21 cellular contexts compared by ENCODE assay signal in the genomic region with DNA sequence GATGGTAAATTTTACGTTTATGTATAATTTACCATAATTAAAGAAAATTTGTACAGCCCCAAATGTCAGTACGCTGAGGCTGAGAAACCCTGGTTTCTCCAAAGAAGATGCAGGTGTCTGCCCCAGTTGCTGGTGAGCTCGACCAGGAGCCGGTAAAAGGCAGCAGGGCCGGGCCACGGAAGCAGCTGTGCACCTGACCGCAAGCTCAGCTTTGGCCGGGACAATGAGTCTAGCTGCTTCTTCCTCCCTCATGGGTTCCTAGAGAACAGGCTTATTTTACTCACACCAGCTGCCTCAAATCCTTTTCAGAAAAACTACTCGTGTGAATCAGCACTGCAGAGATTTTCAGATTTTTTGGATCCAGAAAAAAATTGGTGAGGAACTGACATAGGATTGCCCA. TPM values are rescaled to one million over a fixed set of nuclear protein-coding genes. Genes with fewer than 3 reads are reported as not detected.
A peak's percentile ranks its signal among the peaks of the same experiment; 100 is the strongest.
DNase-seq lines count a peak whose midpoint lies in the region; ATAC-seq, FAIRE-seq and TF ChIP-seq lines count a peak whose summit lies in the region.
"Had no signal": no experiment of that assay in that cellular context is flagged by ENCODE, and none has a peak within 500 bp of the region (broad histone marks: within the 10 kb centered on the region; RNA-seq: fewer than 3 reads in every experiment).

No MANE protein-coding gene starts in this region.

- H3K4me3 ChIP-seq in right lobe of liver (no peak overlapping the region), HepG2 (replicated peaks in 1 of 3; ENCODE audit: insufficient read depth in 1 of 3, low read depth in 2 of 3, low read length in 3 of 3) (no peak overlapping the region)
- H3K4me3 ChIP-seq: K562, vagina had no signal

- no peak overlapping the region for H2AFZ ChIP-seq in HepG2 (ENCODE audit: low read length)

- no peaks in the 10 kb centered on the region for H3K27me3 Mint-ChIP-seq in activated naive CD4-positive, alpha-beta T cell treated with anti-CD3 and anti-CD28 coated beads for 36 hours (ENCODE audit: low read depth)

- intact Hi-C loops in right lobe of liver (cut with DNase I) (no loop called here), HepG2 (cut with micrococcal nuclease; ENCODE audit: unreplicated experiment) (loop anchor here (10.0 kb wide), 1 partner anchor 61 kb away; a partner anchor contains a TSS)
- intact Hi-C loops in activated naive CD4-positive, alpha-beta T cell treated with anti-CD3 and anti-CD28 coated beads for 36 hours (cut with micrococcal nuclease), result no loop called here

- H3K9me3 ChIP-seq in right lobe of liver, result no peaks in the 10 kb centered on the region
- no peaks in the 10 kb centered on the region for H3K9me3 ChIP-seq in HepG2 (ENCODE audit: low read length)
- H3K9me3 ChIP-seq: vagina had no signal

- H3K4me1 ChIP-seq in right lobe of liver (peaks cover 0 to 7% (median 0%) of the 10 kb centered on the region in 4 donors), HepG2 (ENCODE audit: insufficient read depth, low read length) (peaks cover 22% of the 10 kb centered on the region)

- peaks cover 0 to 16% (median 0%) of the 10 kb centered on the region in 4 donors for H3K36me3 ChIP-seq in right lobe of liver
- H3K36me3 ChIP-seq in HepG2 (replicated peaks in 1 of 2; ENCODE audit: control insufficient read depth in 1 of 2, insufficient read depth in 2 of 2, low read length in 2 of 2), result no peaks in the 10 kb centered on the region
- H3K36me3 ChIP-seq: vagina had no signal

- ATAC-seq in right lobe of liver, result no peak
- no peak for ATAC-seq in HepG2
- ATAC-seq: effector memory CD8-positive, alpha-beta T cell; K562 had no signal

- in situ Hi-C loops in HepG2 (cut with HindIII; ENCODE audit: extremely low pct_ligation_motif_present, low pct_unique_long_range_greater_than_20kb), result no loop called here

- no peak overlapping the region for H3K4me3 Mint-ChIP-seq in activated naive CD4-positive, alpha-beta T cell treated with anti-CD3 and anti-CD28 coated beads for 36 hours
- H3K4me3 Mint-ChIP-seq: CD4-positive, alpha-beta memory T cell; effector memory CD8-positive, alpha-beta T cell; mesothelial cell of epicardium had no signal

- CTCF ChIA-PET in HepG2 (lab: Yijun Ruan, JAX; ENCODE audit: low intra/inter-chr PET ratio, low total read pairs), result no interaction called here
- CTCF ChIA-PET in activated naive CD4-positive, alpha-beta T cell treated with anti-CD3 and anti-CD28 coated beads for 36 hours (lab: Charles Lee), result no interaction called here

- no peak for TF ChIP-seq EP300 in HepG2 (IDR thresholded peaks at IDR 0.05; ENCODE audit: low read depth in 2 of 2, low read length in 2 of 2)
- TF ChIP-seq EP300 in HepG2 (CRISPR knock-in tag; IDR thresholded peaks at IDR 0.05; ENCODE audit: borderline replicate concordance), result no peak

- H3K27me3 ChIP-seq in right lobe of liver (no peaks in the 10 kb centered on the region), HepG2 (ENCODE audit: control insufficient read depth in 1 of 2, insufficient read depth in 2 of 2, low read length in 2 of 2) (no peaks in the 10 kb centered on the region; a peak in 1 of 5 replicates)
- H3K27me3 ChIP-seq: vagina had no signal

- TF ChIP-seq CTCF in right lobe of liver (IDR thresholded peaks at IDR 0.05) (no peak), HepG2 (CRISPR knock-in tag; IDR thresholded peaks at IDR 0.05) (no peak)

- H3K27ac Mint-ChIP-seq in activated naive CD4-positive, alpha-beta T cell treated with anti-CD3 and anti-CD28 coated beads for 36 hours, result no peak overlapping the region
- H3K27ac Mint-ChIP-seq: activated T-helper 2 cell treated with anti-CD3 and anti-CD28 coated beads, Interferon-gamma antibody, Interleukin-2, Interleukin-4, amounts not matched to agents 10 μg/mL and 5 μg/mL and 100 μg/mL, durations not matched to agents 14 hours and 24 hours and 36 hours; CD4-positive, alpha-beta memory T cell; effector memory CD8-positive, alpha-beta T cell; mesothelial cell of epicardium had no signal

- H3K9me3 Mint-ChIP-seq in activated naive CD4-positive, alpha-beta T cell treated with anti-CD3 and anti-CD28 coated beads for 36 hours, result no peaks in the 10 kb centered on the region
- H3K9me3 Mint-ChIP-seq: activated T-helper 2 cell treated with anti-CD3 and anti-CD28 coated beads, Interferon-gamma antibody, Interleukin-2, Interleukin-4, amounts not matched to agents 10 μg/mL and 5 μg/mL and 100 μg/mL, durations not matched to agents 14 hours and 24 hours and 36 hours; CD4-positive, alpha-beta memory T cell; effector memory CD8-positive, alpha-beta T cell; mesothelial cell of epicardium had no signal

- TF ChIP-seq POLR2A in right lobe of liver (IDR thresholded peaks at IDR 0.05), result no peak
- no peak for TF ChIP-seq POLR2A in HepG2 (IDR thresholded peaks at IDR 0.05; ENCODE audit: insufficient read depth in 1 of 2, low read depth in 2 of 2, low read length in 2 of 2)

- H3K79me2 ChIP-seq in HepG2 (ENCODE audit: insufficient read depth, low read length), result no peaks in the 10 kb centered on the region

- WGBS in right lobe of liver (ENCODE audit: insufficient coverage, low coverage, low lambda C conversion rate, missing lambda C conversion rate), result 80% methylated on average over 9 of the region's 9 CpGs
- WGBS in HepG2 (ENCODE audit: low lambda C conversion rate), result 52% methylated on average over 9 of the region's 9 CpGs

- no peaks in the 10 kb centered on the region for H4K20me1 ChIP-seq in HepG2 (ENCODE audit: insufficient read depth, low read length)

- no peak overlapping the region for H3K9ac ChIP-seq in HepG2 (ENCODE audit: insufficient read depth, low read depth, low read length)

- FAIRE-seq in HepG2 (lab: Jason Lieb, UNC), result no peak
- FAIRE-seq: K562, RCC 7860 had no signal

- H3K4me1 Mint-ChIP-seq in activated naive CD4-positive, alpha-beta T cell treated with anti-CD3 and anti-CD28 coated beads for 36 hours (ENCODE audit: low read depth), result peaks cover 3% of the 10 kb centered on the region
- H3K4me1 Mint-ChIP-seq: mesothelial cell of epicardium had no signal

- POLR2A ChIA-PET in HepG2 (lab: Yijun Ruan, JAX), result no interaction called here

- H3K4me2 ChIP-seq in HepG2 (ENCODE audit: low read depth, low read length), result no peak overlapping the region

- H3K27ac ChIP-seq in right lobe of liver (no peak overlapping the region), HepG2 (ENCODE audit: extremely low read length, insufficient read depth, low read length) (no peak overlapping the region), cingulate gyrus (ENCODE audit: low read depth, low read length) (peak overlapping the region; percentile 81)
- H3K27ac ChIP-seq: vagina had no signal

- no peaks in the 10 kb centered on the region for H3K36me3 Mint-ChIP-seq in activated naive CD4-positive, alpha-beta T cell treated with anti-CD3 and anti-CD28 coated beads for 36 hours (ENCODE audit: low read depth)
- H3K36me3 Mint-ChIP-seq: CD4-positive, alpha-beta memory T cell; mesothelial cell of epicardium had no signal

- no TSS peak for BruUV-seq in HepG2 (replicated peaks; lab: Mats Ljungman, UMichigan)

- peak in 2 of 3 donors; percentile 15 to 37 for DNase-seq in right lobe of liver
- no peak for DNase-seq in HepG2 (ENCODE audit: low spot score)
- peak; percentile 84 for DNase-seq in NCI-H2107 treated with DMSO at 0.1 percent for 48 hours (lab: John Stamatoyannopoulos, UW; ENCODE audit: unreplicated experiment)
- no peak for DNase-seq in dermis blood vessel endothelial cell
- no peak for DNase-seq in cerebellar nuclear complex (lab: John Stamatoyannopoulos, UW)
- DNase-seq in NCI-H1436 (lab: John Stamatoyannopoulos, UW), result no peak
- DNase-seq in activated naive CD4-positive, alpha-beta T cell treated with anti-CD3 and anti-CD28 coated beads for 36 hours, result no peak
- DNase-seq: amniotic stem cell; CD4-positive, alpha-beta memory T cell; effector memory CD8-positive, alpha-beta T cell; NCI-H1417; NCI-H2227 treated with DMSO at 0.1 percent for 48 hours; T1000 had no signal

- TF ChIP-seq RAD21 in HepG2 (CRISPR knock-in tag; IDR thresholded peaks at IDR 0.05), result no peak

RNA-seq across cellular contexts. Expression of a gene that starts 18.0 kb away (rescaled TPM):
- total RNA-seq in right lobe of liver, result 10 to 100 TPM; 16.4 to 30.2 (median 24.0) TPM
- 14.7 and 21.2 TPM in 2 replicates for total RNA-seq in HepG2 (2016; rRNA removed; fragmentation: Illumina TruSeq; extraction: Trizol)
- total RNA-seq in HepG2 (2016; cell fraction: cytosol; rRNA removed; fragmentation: Illumina TruSeq; extraction: Trizol; ENCODE audit: low read depth), result 3.8 and 5.1 TPM in 2 replicates
- 14.1 and 20.6 TPM in 2 replicates for total RNA-seq in HepG2 (2016; cell fraction: insoluble cytoplasmic fraction; rRNA removed; fragmentation: Illumina TruSeq; extraction: Trizol)
- 8.3 and 8.6 TPM in 2 replicates for total RNA-seq in HepG2 (2016; cell fraction: membrane; rRNA removed; fragmentation: Illumina TruSeq; extraction: Trizol)
- total RNA-seq in HepG2 (2016; cell fraction: nucleus; rRNA removed; fragmentation: Illumina TruSeq; extraction: Trizol), result 34.2 and 37.1 TPM in 2 replicates
- 17.6 and 22.1 TPM in 2 replicates for polyA plus RNA-seq in HepG2 (2011; rRNA removed)
- polyA plus RNA-seq in HepG2 (2011; cell fraction: cytosol; rRNA removed), result 11.0 and 12.5 TPM in 2 replicates
- 66.1 and 66.9 TPM in 2 replicates for polyA plus RNA-seq in HepG2 (2011; cell fraction: nucleus; rRNA removed)
- 15.7 and 19.2 TPM in 2 replicates for polyA plus RNA-seq in HepG2 (2012)
- polyA plus RNA-seq in HepG2 (2016; cell fraction: cytosol; fragmentation: Illumina TruSeq; extraction: Trizol; ENCODE audit: low read depth), result 1.2 TPM in 2 replicates
- polyA plus RNA-seq in HepG2 (2016; cell fraction: insoluble cytoplasmic fraction; fragmentation: Illumina TruSeq; extraction: Trizol; ENCODE audit: low read depth), result 9.6 and 12.3 TPM in 2 replicates
- 2.8 TPM in 2 replicates for polyA plus RNA-seq in HepG2 (2016; cell fraction: membrane; fragmentation: Illumina TruSeq; extraction: Trizol; ENCODE audit: low read depth)
- 46.7 and 52.0 TPM in 2 replicates for polyA plus RNA-seq in HepG2 (2016; cell fraction: nucleus; fragmentation: Illumina TruSeq; extraction: Trizol; ENCODE audit: insufficient read depth, low read depth)
- 30.7 and 49.9 TPM in 2 replicates for polyA minus RNA-seq in HepG2 (2011; rRNA and poly(A)+ RNA removed; ENCODE audit: low replicate concordance)
- polyA minus RNA-seq in HepG2 (2011; cell fraction: cytosol; rRNA and poly(A)+ RNA removed), result 19.2 and 20.2 TPM in 2 replicates
- polyA minus RNA-seq in HepG2 (2011; cell fraction: nucleus; rRNA and poly(A)+ RNA removed), result 69.8 and 75.6 TPM in 2 replicates
- total RNA-seq in dermis blood vessel endothelial cell, result 22.2 and 22.8 TPM in 2 replicates
- 10 to 100 TPM; 23.9 TPM for total RNA-seq in activated naive CD4-positive, alpha-beta T cell treated with anti-CD3 and anti-CD28 coated beads for 36 hours

RNA-seq across cellular contexts. Expression of a gene that starts 23.8 kb away (rescaled TPM):
- 100 to 1,000 TPM in 1 of 6 experiments, 10 to 100 TPM in 5; 15.1 to 101 (median 55.8) TPM for total RNA-seq in right lobe of liver
- total RNA-seq in HepG2 (2016; rRNA removed; fragmentation: Illumina TruSeq; extraction: Trizol), result 0.71 and 0.74 TPM in 2 replicates
- total RNA-seq in HepG2 (2016; cell fraction: cytosol; rRNA removed; fragmentation: Illumina TruSeq; extraction: Trizol; ENCODE audit: low read depth), result 0.09 TPM in 1 of 2 replicates, not detected in the other
- 0.39 and 0.97 TPM in 2 replicates for total RNA-seq in HepG2 (2016; cell fraction: insoluble cytoplasmic fraction; rRNA removed; fragmentation: Illumina TruSeq; extraction: Trizol)
- total RNA-seq in HepG2 (2016; cell fraction: membrane; rRNA removed; fragmentation: Illumina TruSeq; extraction: Trizol), result 0.24 and 0.25 TPM in 2 replicates
- 0.69 and 0.87 TPM in 2 replicates for total RNA-seq in HepG2 (2016; cell fraction: nucleus; rRNA removed; fragmentation: Illumina TruSeq; extraction: Trizol)
- 1.3 and 2.0 TPM in 2 replicates for polyA plus RNA-seq in HepG2 (2011; rRNA removed)
- 0.65 and 0.95 TPM in 2 replicates for polyA plus RNA-seq in HepG2 (2011; cell fraction: cytosol; rRNA removed)
- 6.6 and 8.2 TPM in 2 replicates for polyA plus RNA-seq in HepG2 (2011; cell fraction: nucleus; rRNA removed)
- polyA plus RNA-seq in HepG2 (2012), result 1.1 and 2.5 TPM in 2 replicates
- 0.12 and 0.17 TPM in 2 replicates for polyA plus RNA-seq in HepG2 (2016; cell fraction: cytosol; fragmentation: Illumina TruSeq; extraction: Trizol; ENCODE audit: low read depth)
- 0.78 and 0.88 TPM in 2 replicates for polyA plus RNA-seq in HepG2 (2016; cell fraction: insoluble cytoplasmic fraction; fragmentation: Illumina TruSeq; extraction: Trizol; ENCODE audit: low read depth)
- 0.21 and 0.22 TPM in 2 replicates for polyA plus RNA-seq in HepG2 (2016; cell fraction: membrane; fragmentation: Illumina TruSeq; extraction: Trizol; ENCODE audit: low read depth)
- polyA plus RNA-seq in HepG2 (2016; cell fraction: nucleus; fragmentation: Illumina TruSeq; extraction: Trizol; ENCODE audit: insufficient read depth, low read depth), result 2.7 and 2.8 TPM in 2 replicates
- 2.2 TPM in 1 of 2 replicates, not detected in the other for polyA minus RNA-seq in HepG2 (2011; rRNA and poly(A)+ RNA removed; ENCODE audit: low replicate concordance)
- 0.53 and 0.59 TPM in 2 replicates for polyA minus RNA-seq in HepG2 (2011; cell fraction: cytosol; rRNA and poly(A)+ RNA removed)
- polyA minus RNA-seq in HepG2 (2011; cell fraction: nucleus; rRNA and poly(A)+ RNA removed), result 0.75 and 1.2 TPM in 2 replicates
- total RNA-seq in dermis blood vessel endothelial cell, result 0.19 TPM in 1 of 2 replicates, not detected in the other
- total RNA-seq in activated naive CD4-positive, alpha-beta T cell treated with anti-CD3 and anti-CD28 coated beads for 36 hours, result not detected
- total RNA-seq: activated T-helper 2 cell treated with anti-CD3 and anti-CD28 coated beads, Interferon-gamma antibody, Interleukin-2, Interleukin-4, amounts not matched to agents 10 μg/mL and 5 μg/mL and 100 μg/mL, durations not matched to agents 14 hours and 24 hours and 36 hours; CD4-positive, alpha-beta memory T cell; K562; mesothelial cell of epicardium; pulmonary artery endothelial cell; vagina had no signal
- polyA plus RNA-seq: AG04450; CD4-positive, alpha-beta memory T cell; K562 had no signal

RNA-seq across cellular contexts. Expression of a gene that starts 30.2 kb away (rescaled TPM):
- total RNA-seq in right lobe of liver, result 10 to 100 TPM; 23.5 to 48.9 (median 28.2) TPM
- total RNA-seq in HepG2 (2016; rRNA removed; fragmentation: Illumina TruSeq; extraction: Trizol), result 16.1 and 43.1 TPM in 2 replicates
- 8.0 and 11.1 TPM in 2 replicates for total RNA-seq in HepG2 (2016; cell fraction: cytosol; rRNA removed; fragmentation: Illumina TruSeq; extraction: Trizol; ENCODE audit: low read depth)
- 15.2 and 40.9 TPM in 2 replicates for total RNA-seq in HepG2 (2016; cell fraction: insoluble cytoplasmic fraction; rRNA removed; fragmentation: Illumina TruSeq; extraction: Trizol)
- 18.0 and 22.7 TPM in 2 replicates for total RNA-seq in HepG2 (2016; cell fraction: membrane; rRNA removed; fragmentation: Illumina TruSeq; extraction: Trizol)
- 29.6 and 33.9 TPM in 2 replicates for total RNA-seq in HepG2 (2016; cell fraction: nucleus; rRNA removed; fragmentation: Illumina TruSeq; extraction: Trizol)
- polyA plus RNA-seq in HepG2 (2011; rRNA removed), result 32.0 and 50.7 TPM in 2 replicates
- polyA plus RNA-seq in HepG2 (2011; cell fraction: cytosol; rRNA removed), result 31.3 and 65.1 TPM in 2 replicates
- polyA plus RNA-seq in HepG2 (2011; cell fraction: nucleus; rRNA removed), result 65.1 and 66.5 TPM in 2 replicates
- 30.3 and 44.6 TPM in 2 replicates for polyA plus RNA-seq in HepG2 (2012)
- polyA plus RNA-seq in HepG2 (2016; cell fraction: cytosol; fragmentation: Illumina TruSeq; extraction: Trizol; ENCODE audit: low read depth), result 10.6 and 12.9 TPM in 2 replicates
- polyA plus RNA-seq in HepG2 (2016; cell fraction: insoluble cytoplasmic fraction; fragmentation: Illumina TruSeq; extraction: Trizol; ENCODE audit: low read depth), result 21.1 and 21.2 TPM in 2 replicates
- polyA plus RNA-seq in HepG2 (2016; cell fraction: membrane; fragmentation: Illumina TruSeq; extraction: Trizol; ENCODE audit: low read depth), result 18.9 and 20.1 TPM in 2 replicates
- 72.0 and 85.3 TPM in 2 replicates for polyA plus RNA-seq in HepG2 (2016; cell fraction: nucleus; fragmentation: Illumina TruSeq; extraction: Trizol; ENCODE audit: insufficient read depth, low read depth)
- polyA minus RNA-seq in HepG2 (2011; rRNA and poly(A)+ RNA removed; ENCODE audit: low replicate concordance), result 47.2 TPM in 1 of 2 replicates, not detected in the other
- 30.8 and 35.4 TPM in 2 replicates for polyA minus RNA-seq in HepG2 (2011; cell fraction: cytosol; rRNA and poly(A)+ RNA removed)
- 5.7 and 6.3 TPM in 2 replicates for polyA minus RNA-seq in HepG2 (2011; cell fraction: nucleus; rRNA and poly(A)+ RNA removed)
- total RNA-seq in dermis blood vessel endothelial cell, result 0.14 TPM in 1 of 2 replicates, not detected in the other
- not detected for total RNA-seq in activated naive CD4-positive, alpha-beta T cell treated with anti-CD3 and anti-CD28 coated beads for 36 hours
- total RNA-seq: activated T-helper 2 cell treated with anti-CD3 and anti-CD28 coated beads, Interferon-gamma antibody, Interleukin-2, Interleukin-4, amounts not matched to agents 10 μg/mL and 5 μg/mL and 100 μg/mL, durations not matched to agents 14 hours and 24 hours and 36 hours; K562; mesothelial cell of epicardium; pulmonary artery endothelial cell had no signal
- polyA plus RNA-seq: AG04450; CD4-positive, alpha-beta memory T cell; K562 had no signal

Comparison
In these comparisons a context has a peak if more than half of its experiments do, and no peak if none do; other contexts are left out.
1. DNase-seq: peak in right lobe of liver (2 of 3) and NCI-H2107 treated with DMSO at 0.1 percent for 48 hours (single experiment); none in HepG2 (single experiment), dermis blood vessel endothelial cell (single experiment), cerebellar nuclear complex (0 of 2), NCI-H1436 (single experiment) and activated naive CD4-positive, alpha-beta T cell treated with anti-CD3 and anti-CD28 coated beads for 36 hours (single experiment).
2. RNA of a gene that starts 23.8 kb away (total RNA-seq): 15.1 to 101 TPM in right lobe of liver; 0.09 to 0.97 TPM in HepG2, 0.19 TPM in dermis blood vessel endothelial cell and not detected in activated naive CD4-positive, alpha-beta T cell treated with anti-CD3 and anti-CD28 coated beads for 36 hours; every median in the first group is over 4 times any median in the second.